ENCODE assay signal across 16 cellular contexts in the genomic region with DNA sequence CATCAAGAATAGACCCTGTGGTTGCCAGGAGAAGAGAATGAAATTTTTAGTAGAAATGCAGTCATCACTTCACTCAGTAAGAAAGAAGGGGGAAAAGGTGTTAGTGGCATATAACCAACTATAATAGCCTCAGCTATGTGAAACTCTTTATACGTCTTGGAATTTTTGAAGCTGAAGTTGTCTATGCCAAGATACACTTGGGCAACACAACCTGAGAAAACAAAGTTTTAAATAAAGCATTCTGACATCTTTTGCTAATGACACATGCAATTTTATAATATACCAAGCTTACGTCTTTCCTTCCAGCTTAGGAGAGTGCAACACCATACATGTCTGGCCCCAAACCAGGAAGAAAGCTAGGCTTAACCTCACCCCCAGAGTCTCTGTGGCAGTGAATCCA. TPM values are rescaled to one million over a fixed set of nuclear protein-coding genes. Genes with fewer than 3 reads are reported as not detected.
DNase-seq lines count a peak whose midpoint lies in the region; TF ChIP-seq lines count a peak whose summit lies in the region.
"Had no signal": no experiment of that assay in that cellular context is flagged by ENCODE, and none has a peak within 500 bp of the region (broad histone marks: within the 10 kb centered on the region; RNA-seq: fewer than 3 reads in every experiment).

No MANE protein-coding gene starts in this region.

- H3K4me1 ChIP-seq in adipocyte (ENCODE audit: control insufficient read depth, insufficient read depth, low read length) (peaks cover 46% of the 10 kb centered on the region), osteoblast (ENCODE audit: insufficient read depth, low read length) (peaks cover 44% of the 10 kb centered on the region), tibial artery (peaks cover 0 to 61% (median 25%) of the 10 kb centered on the region in 4 donors)

- H3K79me2 ChIP-seq in osteoblast (ENCODE audit: insufficient read depth, low read length) = no peaks in the 10 kb centered on the region

- H3K4me2 ChIP-seq in osteoblast (ENCODE audit: insufficient read depth, low read length) = peak overlapping the region; percentile 40

- in situ Hi-C loops in astrocyte of the spinal cord (cut with HindIII; ENCODE audit: low sequenced_read_pairs) = no loop called here

- intact Hi-C loops in tibial artery (cut with DNase I; ENCODE audit: low total_unique reads) = loop anchor here (10.0 kb wide), 1 partner anchor 52 kb away; no protein-coding TSS in a partner anchor

- DNase-seq in adipocyte (ENCODE audit: low read depth) (peak; percentile 14), astrocyte of the spinal cord (ENCODE audit: low read depth, low spot score) (peak; percentile 70), osteoblast (ENCODE audit: insufficient read length, low spot score, missing footprints) (no peak), tibial artery (no peak), DMS114 treated with DMSO at 0.1 percent for 48 hours (lab: John Stamatoyannopoulos, UW; ENCODE audit: unreplicated experiment) (no peak), medulla oblongata (ENCODE audit: extremely low spot score) (no peak), NCI-H1105 (lab: John Stamatoyannopoulos, UW) (no peak)
- DNase-seq: Caco-2, H9, NCI-H1436 treated with DMSO at 0.1 percent for 48 hours, NCI-H2029 treated with DMSO at 0.1 percent for 48 hours, NCI-H510A, NCI-H774, PC-3 had no signal

- H3K9ac ChIP-seq in adipocyte (ENCODE audit: low read length) = peak overlapping the region; percentile 70

- H4K20me1 ChIP-seq in osteoblast (ENCODE audit: insufficient read depth, low read length) = no peaks in the 10 kb centered on the region

- H3K36me3 ChIP-seq in adipocyte (ENCODE audit: control insufficient read depth, insufficient read depth, low read length, severe bottlenecking) (no peaks in the 10 kb centered on the region), osteoblast (ENCODE audit: insufficient read depth, low read length) (no peaks in the 10 kb centered on the region), tibial artery (no peaks in the 10 kb centered on the region)

- H3K4me3 ChIP-seq in adipocyte (ENCODE audit: low read length) (no peak overlapping the region), astrocyte of the spinal cord (ENCODE audit: low read depth, low read length) (no peak overlapping the region), osteoblast (ENCODE audit: insufficient read depth, low read length) (no peak overlapping the region), tibial artery (no peak overlapping the region)
- H3K4me3 ChIP-seq: K562 had no signal

- peak overlapping the region; percentile 90 for H3K27ac ChIP-seq in osteoblast (ENCODE audit: low read depth, low read length)
- peak overlapping the region; percentile 58 to 65 for H3K27ac ChIP-seq in tibial artery
- H3K27ac ChIP-seq: RWPE1 had no signal

- H2AFZ ChIP-seq in osteoblast (ENCODE audit: low read length) = no peak overlapping the region

- no peaks in the 10 kb centered on the region for H3K9me3 ChIP-seq in adipocyte (ENCODE audit: control insufficient read depth, low read length)
- H3K9me3 ChIP-seq in osteoblast (ENCODE audit: low read depth, low read length) = no peaks in the 10 kb centered on the region
- no peaks in the 10 kb centered on the region for H3K9me3 ChIP-seq in tibial artery
- H3K9me3 ChIP-seq: Caco-2 had no signal

- TF ChIP-seq CTCF in astrocyte of the spinal cord (IDR thresholded peaks at IDR 0.05; ENCODE audit: low read depth, low read length) = no peak
- TF ChIP-seq CTCF in osteoblast (IDR thresholded peaks at IDR 0.05; ENCODE audit: extremely low read depth, low read depth, low read length) = no peak
- TF ChIP-seq CTCF in tibial artery (IDR thresholded peaks at IDR 0.05) = no peak

- H3K27me3 ChIP-seq in adipocyte (replicated peaks; ENCODE audit: control insufficient read depth, insufficient read depth, low read length) (no peaks in the 10 kb centered on the region), osteoblast (ENCODE audit: insufficient read depth, low read length) (no peaks in the 10 kb centered on the region), tibial artery (no peaks in the 10 kb centered on the region)

RNA-seq across cellular contexts. Expression of a gene that starts 40.8 kb away (rescaled TPM):
- total RNA-seq in osteoblast = 4.3 and 5.0 TPM in 2 replicates

Comparison
In these comparisons a context has a peak if more than half of its experiments do, and no peak if none do; other contexts are left out.
1. DNase-seq: peak in adipocyte (single experiment) and astrocyte of the spinal cord (single experiment); none in osteoblast (single experiment), tibial artery (0 of 2), DMS114 treated with DMSO at 0.1 percent for 48 hours (single experiment), medulla oblongata (single experiment) and NCI-H1105 (single experiment).